Comparison of ENCODE assay signal across 1 cellular context in genomic region chr16:19458722-19459379, GRCh38.
TF ChIP-seq lines count a peak whose summit lies in the region.

No MANE protein-coding gene starts in this region.

TF ChIP-seq in K562, 482 proteins besides CTCF, POLR2A, EP300 and RAD21:
- TF ChIP-seq YBX1 (IDR thresholded peaks at IDR 0.05) (no peak), ZNF41 (CRISPR knock-in tag; conservative IDR thresholded peaks at IDR 0.05) (no peak), ZBTB26 (CRISPR knock-in tag; IDR thresholded peaks at IDR 0.05) (no peak), SP1 (CRISPR knock-in tag; IDR thresholded peaks at IDR 0.05) (no peak), IRF2 (CRISPR knock-in tag; IDR thresholded peaks at IDR 0.05) (no peak), TEAD1 (CRISPR knock-in tag; IDR thresholded peaks at IDR 0.05) (no peak), ETV6 (IDR thresholded peaks at IDR 0.05; ENCODE audit: borderline replicate concordance in 1 of 2, low read depth in 2 of 2, low read length in 1 of 2) (no peak), ETV6 (CRISPR knock-in tag; IDR thresholded peaks at IDR 0.05; ENCODE audit: borderline replicate concordance) (no peak), MAFF (IDR thresholded peaks at IDR 0.05; ENCODE audit: low read length) (no peak), GABPB1 (CRISPR knock-in tag; IDR thresholded peaks at IDR 0.05) (no peak), RHOXF2B (CRISPR knock-in tag; conservative IDR thresholded peaks at IDR 0.05) (no peak), FOS (IDR thresholded peaks at IDR 0.05; ENCODE audit: extremely low read depth, insufficient read length) (peak; percentile 49), ZNF764 (CRISPR knock-in tag; IDR thresholded peaks at IDR 0.05; ENCODE audit: low read depth) (no peak), NFRKB (IDR thresholded peaks at IDR 0.05; ENCODE audit: low read depth) (no peak), ZNF740 (CRISPR knock-in tag; IDR thresholded peaks at IDR 0.05) (no peak), ZNF740 (tag; IDR thresholded peaks at IDR 0.05) (no peak), ZNF77 (CRISPR knock-in tag; IDR thresholded peaks at IDR 0.05) (no peak), CBX5 (IDR thresholded peaks at IDR 0.05; ENCODE audit: borderline replicate concordance, low read depth) (no peak), MCM3 (IDR thresholded peaks at IDR 0.05) (no peak), ZBTB34 (CRISPR knock-in tag; IDR thresholded peaks at IDR 0.05) (no peak), POLR2AphosphoS2 (IDR thresholded peaks at IDR 0.05; ENCODE audit: low read length) (no peak), NFYB (IDR thresholded peaks at IDR 0.05; ENCODE audit: extremely low read depth, insufficient read length) (peak; percentile 69), TCF7 (IDR thresholded peaks at IDR 0.05; ENCODE audit: borderline replicate concordance) (no peak), TAF1 (IDR thresholded peaks at IDR 0.05; ENCODE audit: control insufficient read depth, extremely low read depth, insufficient read depth, low read length, severe bottlenecking) (no peak), WHSC1 (IDR thresholded peaks at IDR 0.05; ENCODE audit: low read length) (no peak), RAD51 (IDR thresholded peaks at IDR 0.05; ENCODE audit: borderline replicate concordance, low read depth) (peak; percentile 84), IFI16 (CRISPR knock-in tag; IDR thresholded peaks at IDR 0.05) (no peak), KAT2B (IDR thresholded peaks at IDR 0.05; ENCODE audit: low read depth, low read length) (no peak), RFX7 (CRISPR knock-in tag; IDR thresholded peaks at IDR 0.05) (no peak), ZNF699 (CRISPR knock-in tag; IDR thresholded peaks at IDR 0.05; ENCODE audit: insufficient replicate concordance) (no peak), TFAM (CRISPR knock-in tag; conservative IDR thresholded peaks at IDR 0.05) (no peak), GTF2F1 (IDR thresholded peaks at IDR 0.05; ENCODE audit: low read depth, low read length) (no peak), COPS2 (conservative IDR thresholded peaks at IDR 0.05) (no peak), USF2 (CRISPR knock-in tag; IDR thresholded peaks at IDR 0.05) (peak; percentile 76), CBX8 (IDR thresholded peaks at IDR 0.05; ENCODE audit: borderline replicate concordance, extremely low read depth, low read depth, low read length, poor library complexity, severe bottlenecking) (no peak), DIDO1 (tag; IDR thresholded peaks at IDR 0.05; ENCODE audit: low read depth) (no peak), USF1 (CRISPR knock-in tag; IDR thresholded peaks at IDR 0.05) (peak; percentile 78), SMAD4 (CRISPR knock-in tag; conservative IDR thresholded peaks at IDR 0.05) (0 out of 2 replicates have a peak, but pooled peaks have one; percentile 15), MTA3 (IDR thresholded peaks at IDR 0.05; ENCODE audit: borderline replicate concordance) (no peak), TBP (optimal IDR thresholded peaks at IDR 0.05; ENCODE audit: low read depth, low read length) (no peak), NKRF (IDR thresholded peaks at IDR 0.05; ENCODE audit: borderline replicate concordance) (no peak), PTBP1 (IDR thresholded peaks at IDR 0.05; ENCODE audit: low read depth, low read length) (no peak), ZNF584 (CRISPR knock-in tag; IDR thresholded peaks at IDR 0.05; ENCODE audit: low read depth) (no peak), ZNF282 (CRISPR knock-in tag; IDR thresholded peaks at IDR 0.05) (no peak), ZNF436 (CRISPR knock-in tag; IDR thresholded peaks at IDR 0.05) (no peak), SMARCE1 (IDR thresholded peaks at IDR 0.05) (no peak), THRA (IDR thresholded peaks at IDR 0.05) (no peak), KLF6 (CRISPR knock-in tag; IDR thresholded peaks at IDR 0.05; ENCODE audit: borderline replicate concordance) (no peak), ZBTB2 (IDR thresholded peaks at IDR 0.05) (no peak), SRSF9 (IDR thresholded peaks at IDR 0.05; ENCODE audit: borderline replicate concordance, low read depth, low read length) (no peak)
TF ChIP-seq in K562: peak in this region for 6.
